24 cellular contexts compared by ENCODE assay signal in the genomic region with DNA sequence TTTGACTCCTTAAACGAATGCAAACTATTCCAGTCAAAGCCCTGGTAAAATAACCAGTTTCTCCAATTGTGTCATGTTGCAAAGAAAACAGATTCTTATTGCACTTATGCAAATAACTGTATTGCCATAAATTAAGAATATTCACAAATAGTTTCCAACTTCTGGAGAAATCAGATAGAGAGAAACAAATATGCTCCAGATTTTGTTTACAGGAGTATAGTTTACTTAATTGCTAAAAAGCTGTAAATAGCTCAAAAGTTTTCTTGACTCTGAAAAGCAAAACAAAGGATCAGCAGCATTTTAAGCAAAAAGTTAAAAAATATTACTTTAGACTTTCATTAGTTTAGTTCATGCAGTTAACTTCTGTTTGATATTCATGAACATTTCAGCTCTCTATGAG.
DNase-seq lines count a peak whose midpoint lies in the region; ATAC-seq, FAIRE-seq and TF ChIP-seq lines count a peak whose summit lies in the region.
"Had no signal": no experiment of that assay in that cellular context is flagged by ENCODE, and none has a peak within 500 bp of the region (broad histone marks: within the 10 kb centered on the region; RNA-seq: fewer than 3 reads in every experiment).

No MANE protein-coding gene starts in this region.

- no peaks in the 10 kb centered on the region for H3K36me3 ChIP-seq in HEK293 (ENCODE audit: control insufficient read depth in 2 of 2, insufficient read depth in 1 of 2, low read length in 2 of 2)
- no peaks in the 10 kb centered on the region for H3K36me3 ChIP-seq in pancreas
- H3K36me3 ChIP-seq: BE2C, BLaER1 had no signal

- DNase-seq in OCI-M1 (lab: John Stamatoyannopoulos, UW) = peak; percentile 2
- DNase-seq in pancreas = no peak
- DNase-seq in stimulated activated CD4-positive, alpha-beta T cell treated with anti-CD3 and anti-CD28 coated beads, Interleukin-2, amount 100 ng/mL, for 24 hours = no peak
- DNase-seq in NAMALWA (ENCODE audit: low spot score) = no peak
- DNase-seq: 8988T; ACHN; BE2C; C1 segment of cervical spinal cord; CD4-positive, alpha-beta memory T cell; CD4-positive, CD25-positive, alpha-beta regulatory T cell; CD8-positive, alpha-beta memory T cell; COR-L47; DMS 273 treated with DMSO at 0.1 percent for 48 hours; DMS153; DMS79; DND-41; EL; GDM1 had no signal

- no peaks in the 10 kb centered on the region for H3K4me1 ChIP-seq in HEK293 (ENCODE audit: control insufficient read depth, insufficient read depth, low read length)
- H3K4me1 ChIP-seq in pancreas = no peaks in the 10 kb centered on the region
- H3K4me1 ChIP-seq: BE2C, BLaER1 had no signal

- no peak overlapping the region for H3K27ac ChIP-seq in HEK293 (ENCODE audit: extremely low read depth, low read depth, low read length)
- H3K27ac ChIP-seq in pancreas = no peak overlapping the region
- H3K27ac ChIP-seq: BLaER1 had no signal

- H3K4me3 ChIP-seq in HEK293 (ENCODE audit: low read depth, low read length) (no peak overlapping the region), pancreas (no peak overlapping the region)
- H3K4me3 ChIP-seq: BLaER1, GM12878 had no signal

- WGBS in pancreas, 2 donors = 54 to 66% methylated on average over 1 of the region's 1 CpG

- H3K9me3 ChIP-seq in HEK293 (ENCODE audit: control insufficient read depth, insufficient read depth, low read depth, low read length) (no peaks in the 10 kb centered on the region), pancreas (no peaks in the 10 kb centered on the region)
- H3K9me3 ChIP-seq: BE2C had no signal

- no peak for ATAC-seq in pancreas
- ATAC-seq: GM12878 had no signal

- peak; percentile 29 for FAIRE-seq in pancreas (lab: Jason Lieb, UNC)
- FAIRE-seq: A204.1, GM12878, GM12892, GM18507 had no signal

- intact Hi-C loops in pancreas (cut with DNase I) = no loop called here

- CTCF ChIA-PET in HEK293 (lab: Yijun Ruan, JAX) = no interaction called here

- POLR2A ChIA-PET in HEK293 (lab: Yijun Ruan, JAX) = no interaction called here

- no peak for TF ChIP-seq CTCF in HEK293 (tag by site-specific recombination; IDR thresholded peaks at IDR 0.05)
- no peak for TF ChIP-seq CTCF in pancreas (IDR thresholded peaks at IDR 0.05)

- H3K27me3 ChIP-seq in pancreas = no peaks in the 10 kb centered on the region
- H3K27me3 ChIP-seq: BE2C, BLaER1 had no signal

TF ChIP-seq in HEK293, 187 proteins besides CTCF, POLR2A, EP300 and RAD21:
- TF ChIP-seq, protein P1, sequence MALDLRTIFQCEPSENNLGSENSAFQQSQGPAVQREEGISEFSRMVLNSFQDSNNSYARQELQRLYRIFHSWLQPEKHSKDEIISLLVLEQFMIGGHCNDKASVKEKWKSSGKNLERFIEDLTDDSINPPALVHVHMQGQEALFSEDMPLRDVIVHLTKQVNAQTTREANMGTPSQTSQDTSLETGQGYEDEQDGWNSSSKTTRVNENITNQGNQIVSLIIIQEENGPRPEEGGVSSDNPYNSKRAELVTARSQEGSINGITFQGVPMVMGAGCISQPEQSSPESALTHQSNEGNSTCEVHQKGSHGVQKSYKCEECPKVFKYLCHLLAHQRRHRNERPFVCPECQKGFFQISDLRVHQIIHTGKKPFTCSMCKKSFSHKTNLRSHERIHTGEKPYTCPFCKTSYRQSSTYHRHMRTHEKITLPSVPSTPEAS (tag by site-specific recombination; IDR thresholded peaks at IDR 0.05) = no peak
- TF ChIP-seq SETDB1 (IDR thresholded peaks at IDR 0.05; ENCODE audit: insufficient read length, low read length) = peak; percentile 96
